8 cellular contexts compared by ENCODE assay signal in genomic region chr6:44304282-44305199, GRCh38. TPM values are rescaled to one million over a fixed set of nuclear protein-coding genes. Genes with fewer than 3 reads are reported as not detected.
DNase-seq lines count a peak whose midpoint lies in the region; ATAC-seq, FAIRE-seq and TF ChIP-seq lines count a peak whose summit lies in the region.

No MANE protein-coding gene starts in this region.

- no peaks in the 10 kb centered on the region for H3K27me3 Mint-ChIP-seq in activated naive CD8-positive, alpha-beta T cell treated with anti-CD3 and anti-CD28 coated beads, Interleukin-2, amount 10 ng/mL, durations not matched to agents 7 days and 5 days

- POLR2A ChIA-PET in activated naive CD8-positive, alpha-beta T cell treated with anti-CD3 and anti-CD28 coated beads, Interleukin-2, amount 10 ng/mL, durations not matched to agents 7 days and 5 days (lab: Charles Lee) = interaction anchor here (1.8 kb wide), 1 partner anchor 36 kb away, joined by 7 read pairs; no protein-coding TSS in a partner anchor

- no peak overlapping the region for H3K4me3 Mint-ChIP-seq in activated naive CD8-positive, alpha-beta T cell treated with anti-CD3 and anti-CD28 coated beads, Interleukin-2, amount 10 ng/mL, durations not matched to agents 7 days and 5 days

- TF ChIP-seq POLR2A in GM12891 (IDR thresholded peaks at IDR 0.05; ENCODE audit: low read depth, low read length) = no peak

- H3K4me1 Mint-ChIP-seq in activated naive CD8-positive, alpha-beta T cell treated with anti-CD3 and anti-CD28 coated beads, Interleukin-2, amount 10 ng/mL, durations not matched to agents 7 days and 5 days = peaks cover 6% of the 10 kb centered on the region

- DNase-seq in AG08396 (ENCODE audit: low spot score) = peak; percentile 60
- DNase-seq in GM12891 (ENCODE audit: insufficient read length, low spot score) = peak; percentile 70
- DNase-seq in RKO (ENCODE audit: low spot score) = peak; percentile 65
- peak; percentile 59 for DNase-seq in activated naive CD8-positive, alpha-beta T cell treated with anti-CD3 and anti-CD28 coated beads, Interleukin-2, amount 10 ng/mL, durations not matched to agents 7 days and 5 days
- peak; percentile 55 for DNase-seq in hepatic stellate cell (ENCODE audit: low spot score)
- DNase-seq in stimulated activated CD4-positive, alpha-beta T cell treated with anti-CD3 and anti-CD28 coated beads, Interleukin-4, amount 100 ng/mL, for 24 hours = peak; percentile 41

- peak; percentile 59 for ATAC-seq in activated naive CD8-positive, alpha-beta T cell treated with anti-CD3 and anti-CD28 coated beads, Interleukin-2, amount 10 ng/mL, durations not matched to agents 7 days and 5 days (ENCODE audit: low read depth)
- ATAC-seq in HG03432 (IDR thresholded peaks at IDR 0.05; ENCODE audit: unreplicated experiment) = no peak
- no peak for ATAC-seq in HG03442 (IDR thresholded peaks at IDR 0.05; ENCODE audit: unreplicated experiment)

- no peak overlapping the region for H3K27ac Mint-ChIP-seq in activated naive CD8-positive, alpha-beta T cell treated with anti-CD3 and anti-CD28 coated beads, Interleukin-2, amount 10 ng/mL, durations not matched to agents 7 days and 5 days

- FAIRE-seq in GM12891 (lab: Jason Lieb, UNC) = peak; percentile 56

- no peaks in the 10 kb centered on the region for H3K9me3 Mint-ChIP-seq in activated naive CD8-positive, alpha-beta T cell treated with anti-CD3 and anti-CD28 coated beads, Interleukin-2, amount 10 ng/mL, durations not matched to agents 7 days and 5 days

- H3K36me3 Mint-ChIP-seq in activated naive CD8-positive, alpha-beta T cell treated with anti-CD3 and anti-CD28 coated beads, Interleukin-2, amount 10 ng/mL, durations not matched to agents 7 days and 5 days = peaks cover 22% of the 10 kb centered on the region

TF ChIP-seq in GM12891, 5 proteins besides CTCF, POLR2A, EP300 and RAD21:
- TF ChIP-seq POU2F2 (IDR thresholded peaks at IDR 0.05; ENCODE audit: low read depth, low read length) = no peak; the same call in 1 of the 2 replicates

RNA-seq across cellular contexts. Expression of gene AARS2, which starts 8.6 kb away (rescaled TPM):
- polyA plus RNA-seq in GM12891 (2012; ENCODE audit: low read depth, missing spikeins) = 7.6 TPM
- 10 to 100 TPM; 23.0 to 23.2 TPM for total RNA-seq in activated naive CD8-positive, alpha-beta T cell treated with anti-CD3 and anti-CD28 coated beads, Interleukin-2, amount 10 ng/mL, durations not matched to agents 7 days and 5 days

RNA-seq across cellular contexts. Expression of gene TMEM151B, which starts 34.3 kb away (rescaled TPM):
- polyA plus RNA-seq in GM12891 (2012; ENCODE audit: low read depth, missing spikeins) = 0.26 TPM
- not detected for total RNA-seq in activated naive CD8-positive, alpha-beta T cell treated with anti-CD3 and anti-CD28 coated beads, Interleukin-2, amount 10 ng/mL, durations not matched to agents 7 days and 5 days

RNA-seq across cellular contexts. Expression of gene SPATS1, which starts 37.9 kb away (rescaled TPM):
- not detected for polyA plus RNA-seq in GM12891 (2012; ENCODE audit: low read depth, missing spikeins)
- not detected for total RNA-seq in activated naive CD8-positive, alpha-beta T cell treated with anti-CD3 and anti-CD28 coated beads, Interleukin-2, amount 10 ng/mL, durations not matched to agents 7 days and 5 days

RNA-seq across cellular contexts. Expression of gene NFKBIE, which starts 39.2 kb away (rescaled TPM):
- polyA plus RNA-seq in GM12891 (2012; ENCODE audit: low read depth, missing spikeins) = 47.8 TPM
- 10 to 100 TPM; 14.0 to 14.3 TPM for total RNA-seq in activated naive CD8-positive, alpha-beta T cell treated with anti-CD3 and anti-CD28 coated beads, Interleukin-2, amount 10 ng/mL, durations not matched to agents 7 days and 5 days

RNA-seq across cellular contexts. Expression of gene SLC35B2, which starts 47.2 kb away (rescaled TPM):
- 30.1 TPM for polyA plus RNA-seq in GM12891 (2012; ENCODE audit: low read depth, missing spikeins)
- 10 to 100 TPM; 28.4 TPM for total RNA-seq in activated naive CD8-positive, alpha-beta T cell treated with anti-CD3 and anti-CD28 coated beads, Interleukin-2, amount 10 ng/mL, durations not matched to agents 7 days and 5 days
